Comparison of ENCODE assay signal across 14 cellular contexts in genomic region chr14:70662080-70662479, GRCh38. TPM values are rescaled to one million over a fixed set of nuclear protein-coding genes. Genes with fewer than 3 reads are reported as not detected.
DNase-seq lines count a peak whose midpoint lies in the region; ATAC-seq, FAIRE-seq and TF ChIP-seq lines count a peak whose summit lies in the region.
"Had no signal": no experiment of that assay in that cellular context is flagged by ENCODE, and none has a peak within 500 bp of the region (broad histone marks: within the 10 kb centered on the region; RNA-seq: fewer than 3 reads in every experiment).

No MANE protein-coding gene starts in this region.

- CTCF ChIA-PET in activated CD4-positive, alpha-beta memory T cell treated with anti-CD3 and anti-CD28 coated beads for 36 hours (lab: Charles Lee) = interaction anchor here (0.9 to 1.8 kb wide), 4 partner anchors 14 to 241 kb away, joined by 3 to 6 read pairs (median 3); partner anchors contain the start of genes MAP3K9 and TTC9

- H3K9ac ChIP-seq in BLaER1 treated with 17β-estradiol and CSF1 and Interleukin-3, amounts not matched to agents 10 nM and 100 nM = no peak overlapping the region
- H3K9ac ChIP-seq: GM23248 had no signal

- H3K27me3 Mint-ChIP-seq in activated CD4-positive, alpha-beta memory T cell treated with anti-CD3 and anti-CD28 coated beads for 36 hours = no peaks in the 10 kb centered on the region

- H3K4me1 ChIP-seq in BLaER1 treated with 17β-estradiol and CSF1 and Interleukin-3, amounts not matched to agents 10 nM and 100 nM = peaks cover 40 to 100% (median 97%) of the 10 kb centered on the region in 10 experiments
- peaks cover 11% of the 10 kb centered on the region for H3K4me1 ChIP-seq in right cardiac atrium (ENCODE audit: control insufficient read depth, insufficient read depth, low read length)
- H3K4me1 ChIP-seq: BE2C had no signal

- H3K27me3 ChIP-seq in BLaER1 treated with 17β-estradiol and CSF1 and Interleukin-3, amounts not matched to agents 10 nM and 100 nM = no peaks in the 10 kb centered on the region
- H3K27me3 ChIP-seq in right cardiac atrium (ENCODE audit: control insufficient read depth, insufficient read depth) = no peaks in the 10 kb centered on the region

- intact Hi-C loops in activated CD4-positive, alpha-beta memory T cell treated with anti-CD3 and anti-CD28 coated beads for 36 hours (cut with micrococcal nuclease) = no loop called here
- intact Hi-C loops in right cardiac atrium (cut with DNase I) = no loop called here

- no peak overlapping the region for H3K4me3 ChIP-seq in BLaER1 treated with 17β-estradiol and CSF1 and Interleukin-3, amounts not matched to agents 10 nM and 100 nM
- no peak overlapping the region for H3K4me3 ChIP-seq in right cardiac atrium (ENCODE audit: low read length)
- H3K4me3 ChIP-seq: esophagus muscularis mucosa, GM23248, prostate gland had no signal

- H3K4me2 ChIP-seq in BLaER1 treated with 17β-estradiol and CSF1 and Interleukin-3, amounts not matched to agents 10 nM and 100 nM = peak overlapping the region in 8 of 11 experiments; percentile 37 to 90 (median 62); a peak in 16 of 22 replicates

- H3K36me3 ChIP-seq in BLaER1 treated with 17β-estradiol and CSF1 and Interleukin-3, amounts not matched to agents 10 nM and 100 nM = no peaks in the 10 kb centered on the region
- H3K36me3 ChIP-seq: BE2C, esophagus muscularis mucosa, prostate gland had no signal

- no peak for TF ChIP-seq POLR2A in GM12891 (IDR thresholded peaks at IDR 0.05; ENCODE audit: low read depth, low read length)

- ATAC-seq in esophagus mucosa (peak; percentile 52), right cardiac atrium (no peak)

- H3K4me1 Mint-ChIP-seq in activated CD4-positive, alpha-beta memory T cell treated with anti-CD3 and anti-CD28 coated beads for 36 hours (ENCODE audit: low read depth) = peaks cover 76% of the 10 kb centered on the region

- POLR2A ChIA-PET in activated CD4-positive, alpha-beta memory T cell treated with anti-CD3 and anti-CD28 coated beads for 36 hours (lab: Charles Lee) = interaction anchor here (1.2 to 6.1 kb wide), 2 partner anchors 16 to 19 kb away, joined by 3 to 36 read pairs; partner anchors contain the start of gene TTC9

- peak overlapping the region; percentile 83 for H3K27ac Mint-ChIP-seq in activated CD4-positive, alpha-beta memory T cell treated with anti-CD3 and anti-CD28 coated beads for 36 hours

- no peaks in the 10 kb centered on the region for H3K9me3 Mint-ChIP-seq in activated CD4-positive, alpha-beta memory T cell treated with anti-CD3 and anti-CD28 coated beads for 36 hours

- 0 out of 22 replicates have a peak, but pooled peaks cover 0 to under 1% (median 0%) of the 10 kb centered on the region in 11 experiments for H3K9me3 ChIP-seq in BLaER1 treated with 17β-estradiol and CSF1 and Interleukin-3, amounts not matched to agents 10 nM and 100 nM (replicated peaks in 1 of 11)
- H3K9me3 ChIP-seq in right cardiac atrium (ENCODE audit: control insufficient read depth, low read length) = no peaks in the 10 kb centered on the region
- H3K9me3 ChIP-seq: BE2C, esophagus muscularis mucosa, prostate gland had no signal

- no peak for DNase-seq in GM12891 (ENCODE audit: insufficient read length, low spot score)
- DNase-seq in activated CD4-positive, alpha-beta memory T cell treated with anti-CD3 and anti-CD28 coated beads for 36 hours = no peak
- DNase-seq in iPS-NIHi7 (ENCODE audit: extremely low spot score) = no peak
- DNase-seq in right cardiac atrium = no peak
- DNase-seq in NCI-H345 (lab: John Stamatoyannopoulos, UW) = no peak
- DNase-seq in NOMO-1 treated with dmso at 0.1 percent for 144 hours (lab: John Stamatoyannopoulos, UW; ENCODE audit: unreplicated experiment) = no peak
- DNase-seq: BE2C, GM23248, Kasumi-1, left cardiac atrium had no signal

- peak overlapping the region in 3 of 11 experiments; percentile 35 to 62 (median 42); a peak in 4 of 22 replicates for H3K27ac ChIP-seq in BLaER1 treated with 17β-estradiol and CSF1 and Interleukin-3, amounts not matched to agents 10 nM and 100 nM
- no peak overlapping the region for H3K27ac ChIP-seq in right cardiac atrium (ENCODE audit: low read length)
- H3K27ac ChIP-seq: esophagus muscularis mucosa, GM23248 had no signal

- H3K4me3 Mint-ChIP-seq in activated CD4-positive, alpha-beta memory T cell treated with anti-CD3 and anti-CD28 coated beads for 36 hours = peak overlapping the region; percentile 45

- peaks cover 9% of the 10 kb centered on the region for H3K36me3 Mint-ChIP-seq in activated CD4-positive, alpha-beta memory T cell treated with anti-CD3 and anti-CD28 coated beads for 36 hours

- no peaks in the 10 kb centered on the region for H4K20me1 ChIP-seq in BLaER1 treated with 17β-estradiol and CSF1 and Interleukin-3, amounts not matched to agents 10 nM and 100 nM

- FAIRE-seq in GM12891 (lab: Jason Lieb, UNC) = peak; percentile 50

TF ChIP-seq in GM12891, 5 proteins besides CTCF, POLR2A, EP300 and RAD21:
- TF ChIP-seq PAX5 (IDR thresholded peaks at IDR 0.05; ENCODE audit: insufficient read depth, low read length, severe bottlenecking) = no peak
TF ChIP-seq in GM12891: peak in this region for 0.

RNA-seq across cellular contexts. Expression of gene TTC9, which starts 20.4 kb away (rescaled TPM):
- polyA plus RNA-seq in GM12891 (2012; ENCODE audit: low read depth, missing spikeins) = 5.0 TPM
- 1 to 10 TPM; 8.6 to 9.5 TPM for total RNA-seq in activated CD4-positive, alpha-beta memory T cell treated with anti-CD3 and anti-CD28 coated beads for 36 hours
- total RNA-seq in esophagus mucosa = 40.5 TPM
- 1 to 10 TPM; 1.7 to 4.7 (median 2.7) TPM for total RNA-seq in right cardiac atrium
- 0.95 TPM for polyA plus RNA-seq in right cardiac atrium
- total RNA-seq: GM23248 had no signal
- polyA plus RNA-seq: GM23248 had no signal
